In genomic region chr21:45228171-45228641, GRCh38 we compare ENCODE assay signal across 8 cellular contexts. TPM values are rescaled to one million over a fixed set of nuclear protein-coding genes. Genes with fewer than 3 reads are reported as not detected.
A peak's percentile ranks its signal among the peaks of the same experiment; 100 is the strongest.
DNase-seq lines count a peak whose midpoint lies in the region; ATAC-seq lines count a peak whose summit lies in the region.

No MANE protein-coding gene starts in this region.

- ATAC-seq in esophagus mucosa (peak; percentile 67), HG03139 (IDR thresholded peaks at IDR 0.05; ENCODE audit: unreplicated experiment) (no peak)

- DNase-seq in HT1080 (ENCODE audit: low read depth) (peak; percentile 96), DMS 273 treated with DMSO at 0.1 percent for 48 hours (lab: John Stamatoyannopoulos, UW) (no peak), NCI-H2171 treated with DMSO at 0.1 percent for 48 hours (lab: John Stamatoyannopoulos, UW) (no peak), NCI-H748 (lab: John Stamatoyannopoulos, UW; ENCODE audit: unreplicated experiment) (no peak)
- peak; percentile 83 for DNase-seq in activated CD8-positive, alpha-beta memory T cell treated with anti-CD3 and anti-CD28 coated beads for 24 hours
- peak; percentile 88 for DNase-seq in stimulated activated CD4-positive, alpha-beta T cell treated with anti-CD3 and anti-CD28 coated beads, Interleukin-1b, Interleukin-23, amount 100 ng/mL, for 48 hours

RNA-seq across cellular contexts. Expression of gene POFUT2, which starts 59.5 kb away (rescaled TPM):
- total RNA-seq in HT1080 (2014; rRNA removed; shearing (Covaris generic)) = 19.4 and 36.5 TPM in 2 replicates
- 39.6 and 39.7 TPM in 2 replicates for polyA plus RNA-seq in HT1080 (2015; cell fraction: cytosol; rRNA removed)
- polyA plus RNA-seq in HT1080 (2015; cell fraction: nucleus; rRNA removed) = 152 and 170 TPM in 2 replicates
- total RNA-seq in esophagus mucosa = 6.2 TPM

Comparison
In these comparisons a context has a peak if more than half of its experiments do, and no peak if none do; other contexts are left out.
1. DNase-seq: peak in HT1080 (single experiment), activated CD8-positive, alpha-beta memory T cell treated with anti-CD3 and anti-CD28 coated beads for 24 hours (single experiment) and stimulated activated CD4-positive, alpha-beta T cell treated with anti-CD3 and anti-CD28 coated beads, Interleukin-1b, Interleukin-23, amount 100 ng/mL, for 48 hours (single experiment); none in DMS 273 treated with DMSO at 0.1 percent for 48 hours (single experiment), NCI-H2171 treated with DMSO at 0.1 percent for 48 hours (single experiment) and NCI-H748 (single experiment).